33 cellular contexts compared by ENCODE assay signal in the genomic region with DNA sequence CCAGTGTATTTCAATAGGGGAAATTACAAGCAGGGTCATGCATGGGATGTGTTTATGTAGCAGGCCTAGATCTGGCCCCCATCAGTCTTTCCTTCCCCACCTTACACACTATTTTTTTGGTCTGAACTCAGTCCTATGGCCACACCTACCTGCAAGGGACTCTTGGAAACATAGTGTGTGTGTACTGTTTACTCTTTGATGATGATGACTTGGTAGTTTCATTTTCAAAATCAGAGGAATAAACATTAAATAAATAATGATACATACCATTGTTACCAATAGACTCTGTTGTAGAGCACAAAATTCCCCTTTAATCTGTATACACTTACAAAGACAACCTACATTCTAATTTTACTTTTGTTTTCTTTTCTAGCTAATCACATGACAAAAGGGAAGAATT.
"Had no signal": no experiment of that assay in that cellular context is flagged by ENCODE, and none has a peak within 500 bp of the region (broad histone marks: within the 10 kb centered on the region; RNA-seq: fewer than 3 reads in every experiment).

No MANE protein-coding gene starts in this region.

- H3K4me3 Mint-ChIP-seq: activated B cell treated with CpG ODN at 0.5 μM for 24 hours; activated CD4-positive, alpha-beta memory T cell treated with anti-CD3 and anti-CD28 coated beads for 36 hours; activated CD8-positive, alpha-beta memory T cell treated with anti-CD3 and anti-CD28 coated beads, Interleukin-2, amount 10 ng/mL, durations not matched to agents 7 days and 5 days; activated CD8-positive, alpha-beta T cell treated with anti-CD3 and anti-CD28 coated beads, Interleukin-2, amount 10 ng/mL, durations not matched to agents 7 days and 5 days; activated T-cell treated with anti-CD3 and anti-CD28 coated beads, Interleukin-2, amount 50 U/mL, for 24 hours; activated T-cell treated with anti-CD3 and anti-CD28 coated beads, Interleukin-2, amount 50 U/mL, for 72 hours; central memory CD8-positive, alpha-beta T cell; effector memory CD8-positive, alpha-beta T cell; T-helper 17 cell; T-helper 2 cell treated with Interferon-gamma antibody and Interleukin-4, amounts not matched to agents 5 μg/mL and 100 μg/mL, for 36 hours had no signal

- H3K9me3 ChIP-seq: body of pancreas had no signal

- H3K4me1 Mint-ChIP-seq: activated B cell treated with CpG ODN at 0.5 μM for 24 hours had no signal

- H3K27ac ChIP-seq: adrenal gland, body of pancreas, esophagus muscularis mucosa, foreskin keratinocyte, gastrocnemius medialis, heart left ventricle, WERI-Rb-1 had no signal

- ATAC-seq: activated CD8-positive, alpha-beta memory T cell treated with anti-CD3 and anti-CD28 coated beads, Interleukin-2, amount 10 ng/mL, durations not matched to agents 7 days and 5 days; activated CD8-positive, alpha-beta T cell treated with anti-CD3 and anti-CD28 coated beads, Interleukin-2, amount 10 ng/mL, durations not matched to agents 7 days and 5 days; activated T-cell treated with anti-CD3 and anti-CD28 coated beads, Interleukin-2, amount 50 U/mL, for 72 hours; body of pancreas; effector memory CD8-positive, alpha-beta T cell; foreskin keratinocyte; gastrocnemius medialis; heart left ventricle; T-helper 17 cell had no signal

- H3K4me1 ChIP-seq: adrenal gland, body of pancreas, foreskin keratinocyte had no signal

- DNase-seq: activated B cell treated with CpG ODN at 0.5 μM for 24 hours; activated CD4-positive, alpha-beta memory T cell treated with anti-CD3 and anti-CD28 coated beads for 36 hours; activated CD4-positive, alpha-beta T cell treated with anti-CD3 and anti-CD28 coated beads for 1 hour; activated CD4-positive, alpha-beta T cell treated with anti-CD3 and anti-CD28 coated beads for 48 hours; activated CD4-positive, alpha-beta T cell treated with anti-CD3 and anti-CD28 coated beads, Interleukin-2, amount 50 U/mL, for 1 hour; activated CD8-positive, alpha-beta memory T cell treated with anti-CD3 and anti-CD28 coated beads, Interleukin-2, amount 10 ng/mL, durations not matched to agents 7 days and 5 days; activated CD8-positive, alpha-beta memory T cell treated with anti-CD3 and anti-CD28 coated beads, Interleukin-2, amount 50 U/mL, for 4 hours; activated CD8-positive, alpha-beta T cell treated with anti-CD3 and anti-CD28 coated beads, Interleukin-2, amount 10 ng/mL, durations not matched to agents 7 days and 5 days; activated effector memory CD4-positive, alpha-beta T cell treated with Interleukin-2 at 50 U/mL for 16 hours; activated gamma-delta T cell treated with Interleukin-2 at 50 U/mL for 16 hours; activated naive CD4-positive, alpha-beta T cell treated with Interleukin-2 at 50 U/mL for 16 hours; activated T-cell treated with anti-CD3 and anti-CD28 coated beads, Interleukin-2, amount 50 U/mL, for 24 hours; activated T-cell treated with anti-CD3 and anti-CD28 coated beads, Interleukin-2, amount 50 U/mL, for 72 hours; adrenal gland; amygdala; aorta; body of pancreas; cortex of kidney; dermis blood vessel endothelial cell; effector CD4-positive, alpha-beta T cell; effector memory CD8-positive, alpha-beta T cell; erythroblast; foreskin keratinocyte; gastrocnemius medialis; glutamatergic neuron; heart left ventricle; T-helper 1 cell; T-helper 17 cell; T1000; WERI-Rb-1 had no signal

- H3K27ac Mint-ChIP-seq: activated B cell treated with CpG ODN at 0.5 μM for 24 hours; activated CD4-positive, alpha-beta memory T cell treated with anti-CD3 and anti-CD28 coated beads for 36 hours; activated CD8-positive, alpha-beta memory T cell treated with anti-CD3 and anti-CD28 coated beads, Interleukin-2, amount 10 ng/mL, durations not matched to agents 7 days and 5 days; activated CD8-positive, alpha-beta T cell treated with anti-CD3 and anti-CD28 coated beads, Interleukin-2, amount 10 ng/mL, durations not matched to agents 7 days and 5 days; effector memory CD8-positive, alpha-beta T cell had no signal

- H3K27me3 ChIP-seq: adrenal gland, body of pancreas, esophagus muscularis mucosa, gastrocnemius medialis, heart left ventricle had no signal

- H3K27me3 Mint-ChIP-seq: activated B cell treated with CpG ODN at 0.5 μM for 24 hours; activated CD4-positive, alpha-beta memory T cell treated with anti-CD3 and anti-CD28 coated beads for 36 hours; activated CD8-positive, alpha-beta memory T cell treated with anti-CD3 and anti-CD28 coated beads, Interleukin-2, amount 10 ng/mL, durations not matched to agents 7 days and 5 days; activated T-cell treated with anti-CD3 and anti-CD28 coated beads, Interleukin-2, amount 50 U/mL, for 24 hours; central memory CD8-positive, alpha-beta T cell; effector memory CD8-positive, alpha-beta T cell; T-helper 17 cell had no signal

- H3K4me3 ChIP-seq: adrenal gland, body of pancreas, esophagus muscularis mucosa, gastrocnemius medialis, heart left ventricle had no signal

- H3K36me3 ChIP-seq: adrenal gland had no signal
